ENCODE assay signal across 8 cellular contexts in genomic region chr9:34377402-34377741, GRCh38. TPM values are rescaled to one million over a fixed set of nuclear protein-coding genes. Genes with fewer than 3 reads are reported as not detected.
DNase-seq lines count a peak whose midpoint lies in the region; ATAC-seq and TF ChIP-seq lines count a peak whose summit lies in the region.

No MANE protein-coding gene starts in this region.

- H3K27me3 Mint-ChIP-seq in CD8-positive, alpha-beta T cell (ENCODE audit: low read depth), result no peaks in the 10 kb centered on the region
- H3K27me3 Mint-ChIP-seq in effector memory CD8-positive, alpha-beta T cell, result no peaks in the 10 kb centered on the region
- peaks cover 0 to 7% (median 0%) of the 10 kb centered on the region in 5 donors for H3K27me3 Mint-ChIP-seq in naive thymus-derived CD4-positive, alpha-beta T cell

- no peak for ATAC-seq in CD8-positive, alpha-beta T cell
- ATAC-seq in effector memory CD8-positive, alpha-beta T cell (replicated peaks), result no peak
- ATAC-seq in naive thymus-derived CD4-positive, alpha-beta T cell, result no peak

- peak overlapping the region; percentile 77 for H3K4me3 ChIP-seq in CD8-positive, alpha-beta T cell (ENCODE audit: low read depth, low read length)
- peak overlapping the region; percentile 82 for H3K4me3 ChIP-seq in naive thymus-derived CD4-positive, alpha-beta T cell (ENCODE audit: low read length)

- no peaks in the 10 kb centered on the region for H3K36me3 ChIP-seq in CD8-positive, alpha-beta T cell (ENCODE audit: insufficient read depth, low read length)
- H3K36me3 ChIP-seq in naive thymus-derived CD4-positive, alpha-beta T cell (ENCODE audit: control insufficient read depth in 2 of 3, insufficient read depth in 3 of 3, low read length in 3 of 3), result no peaks in the 10 kb centered on the region

- H3K9me3 Mint-ChIP-seq in CD8-positive, alpha-beta T cell, result no peaks in the 10 kb centered on the region
- H3K9me3 Mint-ChIP-seq in effector memory CD8-positive, alpha-beta T cell, result no peaks in the 10 kb centered on the region
- peaks cover 0 to 2% (median 0%) of the 10 kb centered on the region in 11 donors for H3K9me3 Mint-ChIP-seq in naive thymus-derived CD4-positive, alpha-beta T cell

- TF ChIP-seq CTCF in CD8-positive, alpha-beta T cell (IDR thresholded peaks at IDR 0.05), result no peak

- peaks cover 4% of the 10 kb centered on the region for H3K36me3 Mint-ChIP-seq in CD8-positive, alpha-beta T cell
- H3K36me3 Mint-ChIP-seq in effector memory CD8-positive, alpha-beta T cell (ENCODE audit: insufficient read depth), result peaks cover 22% of the 10 kb centered on the region
- H3K36me3 Mint-ChIP-seq in naive thymus-derived CD4-positive, alpha-beta T cell, result peaks cover 0 to 4% (median 0%) of the 10 kb centered on the region in 5 donors

- no peaks in the 10 kb centered on the region for H3K27me3 ChIP-seq in CD8-positive, alpha-beta T cell (ENCODE audit: insufficient read depth, low read length)
- no peaks in the 10 kb centered on the region for H3K27me3 ChIP-seq in naive thymus-derived CD4-positive, alpha-beta T cell (ENCODE audit: control insufficient read depth in 2 of 2, insufficient read depth in 2 of 2, low read length in 2 of 2)

- intact Hi-C loops in CD8-positive, alpha-beta T cell (cut with DNase I, micrococcal nuclease), result loop anchor here (2.0 to 10.0 kb wide), 9 partner anchors 199 to 1880 kb away; partner anchors contain the start of genes UBAP1 (in 2 of the 2), BAG1 (in 1 of the 2), CHMP5 (in 1 of the 2) and DNAJB5 (in 1 of the 2)
- intact Hi-C loops in naive thymus-derived CD4-positive, alpha-beta T cell (cut with micrococcal nuclease), result loop anchor here (1.0 to 10.0 kb wide), 18 partner anchors 48 to 1825 kb away; partner anchors contain the start of genes UBAP1 (in 2 of the 2), APTX (in 1 of the 2), CLTA (in 1 of the 2) and DCAF12 (in 1 of the 2)

- H3K4me3 Mint-ChIP-seq in CD8-positive, alpha-beta T cell, result peak overlapping the region; percentile 93
- peak overlapping the region; percentile 83 to 90 for H3K4me3 Mint-ChIP-seq in effector memory CD8-positive, alpha-beta T cell
- H3K4me3 Mint-ChIP-seq in naive thymus-derived CD4-positive, alpha-beta T cell, result peak overlapping the region; percentile 78 to 94 (median 91)

- no peak for DNase-seq in CD8-positive, alpha-beta T cell
- peak; percentile 60 for DNase-seq in NCI-H2227 (lab: John Stamatoyannopoulos, UW; ENCODE audit: unreplicated experiment)
- DNase-seq in effector memory CD8-positive, alpha-beta T cell, result no peak
- no peak for DNase-seq in naive thymus-derived CD4-positive, alpha-beta T cell
- no peak for DNase-seq in NCI-H82 (lab: John Stamatoyannopoulos, UW)
- DNase-seq in SW480 (ENCODE audit: low spot score), result no peak
- no peak for DNase-seq in superior temporal gyrus (ENCODE audit: extremely low spot score)
- DNase-seq in activated gamma-delta T cell treated with Interleukin-2 at 50 U/mL for 16 hours, result no peak

- H3K27ac ChIP-seq in CD8-positive, alpha-beta T cell (ENCODE audit: low read depth, low read length), result no peak overlapping the region
- peak overlapping the region; percentile 28 for H3K27ac ChIP-seq in naive thymus-derived CD4-positive, alpha-beta T cell (ENCODE audit: low read depth, low read length)

- peaks cover 48% of the 10 kb centered on the region for H3K4me1 Mint-ChIP-seq in CD8-positive, alpha-beta T cell (ENCODE audit: low read depth)
- H3K4me1 Mint-ChIP-seq in effector memory CD8-positive, alpha-beta T cell (ENCODE audit: low read depth in 2 of 2), result peaks cover 30 to 43% of the 10 kb centered on the region in 2 donors
- H3K4me1 Mint-ChIP-seq in naive thymus-derived CD4-positive, alpha-beta T cell, result peaks cover 27 to 51% (median 46%) of the 10 kb centered on the region in 7 donors

- H3K4me1 ChIP-seq in CD8-positive, alpha-beta T cell (ENCODE audit: insufficient read depth, low read length), result peaks cover 36% of the 10 kb centered on the region
- H3K4me1 ChIP-seq in naive thymus-derived CD4-positive, alpha-beta T cell (ENCODE audit: control insufficient read depth in 2 of 2, insufficient read depth in 2 of 2, low read length in 2 of 2), result peaks cover 16 to 22% of the 10 kb centered on the region in 2 donors

- CTCF ChIA-PET in CD8-positive, alpha-beta T cell (lab: Charles Lee), result interaction anchor here (1.2 to 5.7 kb wide), 7 partner anchors 27 to 442 kb away, joined by 3 to 77 read pairs (median 7); partner anchors contain the start of gene RPP25L
- CTCF ChIA-PET in naive thymus-derived CD4-positive, alpha-beta T cell (lab: Charles Lee), result interaction anchor here (1.2 to 5.2 kb wide), 4 partner anchors 9 to 46 kb away, joined by 3 to 39 read pairs (median 7); no protein-coding TSS in a partner anchor

- POLR2A ChIA-PET in CD8-positive, alpha-beta T cell (lab: Charles Lee), result interaction anchor here (0.9 to 1.9 kb wide), 5 partner anchors 44 to 288 kb away, joined by 3 to 10 read pairs (median 5); partner anchors contain the start of genes DNAI1, FAM219A and SIGMAR1
- POLR2A ChIA-PET in naive thymus-derived CD4-positive, alpha-beta T cell (lab: Charles Lee), result interaction anchor here (1.5 to 6.1 kb wide), 3 partner anchors 44 to 287 kb away, joined by 3 to 62 read pairs (median 6); no protein-coding TSS in a partner anchor

- no peaks in the 10 kb centered on the region for H3K9me3 ChIP-seq in CD8-positive, alpha-beta T cell (ENCODE audit: low read length)
- H3K9me3 ChIP-seq in naive thymus-derived CD4-positive, alpha-beta T cell (ENCODE audit: control insufficient read depth in 2 of 3, low read length in 3 of 3), result no peaks in the 10 kb centered on the region

- no peak overlapping the region for H3K27ac Mint-ChIP-seq in CD8-positive, alpha-beta T cell
- peak overlapping the region in 1 of 2 donors; percentile 0 for H3K27ac Mint-ChIP-seq in effector memory CD8-positive, alpha-beta T cell
- H3K27ac Mint-ChIP-seq in naive thymus-derived CD4-positive, alpha-beta T cell, result peak overlapping the region in 5 of 9 donors; percentile 52 to 78 (median 65)

RNA-seq across cellular contexts. Expression of gene MYORG, which starts 0.7 kb away (rescaled TPM):
- total RNA-seq in CD8-positive, alpha-beta T cell, result under 1 TPM; 0.39 to 0.60 TPM
- total RNA-seq in naive thymus-derived CD4-positive, alpha-beta T cell, result 1 to 10 TPM in 2 of 5 experiments, under 1 TPM in 3; 0.60 to 1.9 (median 0.78) TPM
- 1 to 10 TPM in 1 of 2 donors, under 1 TPM in 1; 0.28 to 1.4 TPM for polyA plus RNA-seq in naive thymus-derived CD4-positive, alpha-beta T cell

RNA-seq across cellular contexts. Expression of gene NUDT2, which starts 48.0 kb away (rescaled TPM):
- total RNA-seq in CD8-positive, alpha-beta T cell, result 10 to 100 TPM in 1 of 2 experiments, 1 to 10 TPM in 1; 9.7 to 10.2 TPM
- 10 to 100 TPM in 4 of 5 experiments, 1 to 10 TPM in 1; 7.5 to 30.0 (median 22.7) TPM for total RNA-seq in naive thymus-derived CD4-positive, alpha-beta T cell
- 10 to 100 TPM; 27.7 to 63.3 TPM for polyA plus RNA-seq in naive thymus-derived CD4-positive, alpha-beta T cell

RNA-seq across cellular contexts. Expression of gene KIF24, which starts 48.3 kb away (rescaled TPM):
- total RNA-seq in CD8-positive, alpha-beta T cell, result under 1 TPM; 0.08 to 0.14 TPM
- 1 to 10 TPM in 1 of 5 experiments, under 1 TPM in 4; 0.11 to 6.0 (median 0.35) TPM for total RNA-seq in naive thymus-derived CD4-positive, alpha-beta T cell
- under 1 TPM; 0.19 to 0.23 TPM for polyA plus RNA-seq in naive thymus-derived CD4-positive, alpha-beta T cell
